ENCODE assay signal across 17 cellular contexts in the genomic region with DNA sequence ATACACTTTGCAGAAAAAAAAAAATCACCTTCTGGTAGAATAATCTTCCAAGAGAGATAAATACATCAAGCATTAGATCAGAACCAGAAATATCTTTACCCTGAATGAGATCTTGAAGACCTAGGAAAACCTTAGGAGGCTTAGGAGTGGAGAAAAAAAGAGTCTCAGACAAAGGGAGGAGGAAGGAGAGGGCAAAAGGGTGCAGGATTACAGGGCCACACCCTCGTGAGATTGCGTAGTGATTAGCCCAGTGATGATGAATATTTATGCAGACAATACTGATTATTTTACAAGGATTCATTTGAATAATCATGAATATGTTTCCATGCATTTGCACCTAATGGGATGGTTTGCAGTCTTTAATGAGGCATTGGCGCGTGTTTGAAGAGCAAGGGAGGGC.
"Had no signal": no experiment of that assay in that cellular context is flagged by ENCODE, and none has a peak within 500 bp of the region (broad histone marks: within the 10 kb centered on the region; RNA-seq: fewer than 3 reads in every experiment).

No MANE protein-coding gene starts in this region.

- DNase-seq: activated CD4-positive, CD25-positive, alpha-beta regulatory T cell treated with anti-CD3 and anti-CD28 coated beads, Interleukin-2, amount 50 U/mL, for 72 hours; activated naive CD4-positive, alpha-beta T cell; activated naive CD8-positive, alpha-beta T cell treated with anti-CD3 and anti-CD28 coated beads, Interleukin-2, amount 50 U/mL, for 24 hours; aorta; cerebellar nuclear complex; effector memory CD4-positive, alpha-beta T cell; kidney; mesenchymal stem cell; nephron progenitor cell; stimulated activated CD4-positive, alpha-beta T cell treated with anti-CD3 and anti-CD28 coated beads, Interleukin-4, amount 100 ng/mL, for 1 hour; stimulated activated naive CD4-positive, alpha-beta T cell treated with Interleukin-2 at 50 U/mL for 16 hours; substantia nigra; SW 1271 had no signal

- H3K9me3 ChIP-seq: breast epithelium, tibial nerve, vagina had no signal

- H3K36me3 ChIP-seq: breast epithelium, tibial nerve, vagina had no signal

- H3K27me3 ChIP-seq: breast epithelium, tibial nerve, vagina had no signal

- FAIRE-seq: kidney had no signal

- H3K4me1 ChIP-seq: breast epithelium had no signal

- ATAC-seq: activated naive CD8-positive, alpha-beta T cell treated with anti-CD3 and anti-CD28 coated beads, Interleukin-2, amount 50 U/mL, for 24 hours had no signal

- H3K4me3 ChIP-seq: breast epithelium, tibial nerve, vagina had no signal

- H3K27ac ChIP-seq: breast epithelium, epithelial cell of prostate, tibial nerve, vagina had no signal
